Comparison of ENCODE assay signal across 8 cellular contexts in genomic region chr1:172154571-172154970, GRCh38.
DNase-seq lines count a peak whose midpoint lies in the region; ATAC-seq and TF ChIP-seq lines count a peak whose summit lies in the region.

No MANE protein-coding gene starts in this region.

- ATAC-seq in GM19463 (IDR thresholded peaks at IDR 0.05; ENCODE audit: unreplicated experiment), result peak; percentile 96
- peak; percentile 93 for ATAC-seq in HG03558 (IDR thresholded peaks at IDR 0.05; ENCODE audit: extremely low read depth, unreplicated experiment)
- peak; percentile 77 for ATAC-seq in omental fat pad (ENCODE audit: low FRiP score)

- TF ChIP-seq POLR2A in erythroblast (IDR thresholded peaks at IDR 0.05; ENCODE audit: low read length), result no peak

- no peaks in the 10 kb centered on the region for H3K36me3 ChIP-seq in CD4-positive, alpha-beta memory T cell (ENCODE audit: insufficient read depth, low read length)

- DNase-seq in CD4-positive, alpha-beta memory T cell, result peak in 3 of 5 donors; percentile 2 to 21 (median 10)
- DNase-seq in astrocyte of the spinal cord (ENCODE audit: low read depth, low spot score) (peak; percentile 82), omental fat pad (ENCODE audit: low spot score) (no peak), iPS-NIHi7 (ENCODE audit: extremely low spot score) (no peak), erythroblast (lab: John Stamatoyannopoulos, UW) (no peak), G401 (ENCODE audit: low spot score) (no peak)

- H3K4me1 ChIP-seq in CD4-positive, alpha-beta memory T cell (ENCODE audit: insufficient read depth, low read length), result peaks cover 11% of the 10 kb centered on the region

- H3K4me1 Mint-ChIP-seq in CD4-positive, alpha-beta memory T cell, result peaks cover 4 to 7% (median 7%) of the 10 kb centered on the region in 4 donors

- peak overlapping the region in 6 of 7 donors; percentile 2 to 91 (median 24) for H3K27ac Mint-ChIP-seq in CD4-positive, alpha-beta memory T cell

- intact Hi-C loops in CD4-positive, alpha-beta memory T cell (cut with micrococcal nuclease), result loop anchor here (2.0 kb wide), 1 partner anchor 26 kb away; no protein-coding TSS in a partner anchor

- H3K27me3 Mint-ChIP-seq in CD4-positive, alpha-beta memory T cell, result no peaks in the 10 kb centered on the region

- H3K4me3 ChIP-seq in CD4-positive, alpha-beta memory T cell (ENCODE audit: low read length in 2 of 2), result no peak overlapping the region
- H3K4me3 ChIP-seq in astrocyte of the spinal cord (ENCODE audit: low read depth, low read length), result no peak overlapping the region

- peak overlapping the region in 6 of 8 donors; percentile 0 to 23 (median 5) for H3K4me3 Mint-ChIP-seq in CD4-positive, alpha-beta memory T cell

- CTCF ChIA-PET in CD4-positive, alpha-beta memory T cell (lab: Charles Lee; ENCODE audit: partially characterized antibody), result interaction anchor here (0.9 to 1.2 kb wide), 4 partner anchors 20 to 289 kb away, joined by 3 read pairs; partner anchors contain the start of gene PIGC

- H3K27me3 ChIP-seq in CD4-positive, alpha-beta memory T cell (ENCODE audit: insufficient read depth, low read length), result no peaks in the 10 kb centered on the region

- POLR2A ChIA-PET in CD4-positive, alpha-beta memory T cell (lab: Charles Lee; ENCODE audit: partially characterized antibody), result interaction anchor here (0.9 to 1.9 kb wide), 5 partner anchors 9 to 204 kb away, joined by 3 to 5 read pairs (median 4); no protein-coding TSS in a partner anchor

- H3K9me3 Mint-ChIP-seq in CD4-positive, alpha-beta memory T cell, result no peaks in the 10 kb centered on the region

- no peak overlapping the region for H3K27ac ChIP-seq in CD4-positive, alpha-beta memory T cell (ENCODE audit: low read depth, low read length)

- TF ChIP-seq CTCF in astrocyte of the spinal cord (IDR thresholded peaks at IDR 0.05; ENCODE audit: low read depth, low read length) (no peak), omental fat pad (IDR thresholded peaks at IDR 0.05) (no peak)

- H3K9me3 ChIP-seq in CD4-positive, alpha-beta memory T cell (ENCODE audit: control insufficient read depth in 1 of 2, low read length in 2 of 2), result no peaks in the 10 kb centered on the region

- in situ Hi-C loops in astrocyte of the spinal cord (cut with HindIII; ENCODE audit: low sequenced_read_pairs) (no loop called here), G401 (cut with HindIII; ENCODE audit: low sequenced_read_pairs) (no loop called here)

- H3K36me3 Mint-ChIP-seq in CD4-positive, alpha-beta memory T cell, result no peaks in the 10 kb centered on the region

Comparison
In these comparisons a context has a peak if more than half of its experiments do, and no peak if none do; other contexts are left out.
1. DNase-seq: peak in CD4-positive, alpha-beta memory T cell (3 of 5) and astrocyte of the spinal cord (single experiment); none in omental fat pad (single experiment), iPS-NIHi7 (single experiment), erythroblast (0 of 2) and G401 (single experiment).
2. Peak in every context shown above with its lines, with median percentiles within 50 percentile points of each other: ATAC-seq.